25 cellular contexts compared by ENCODE assay signal in the genomic region with DNA sequence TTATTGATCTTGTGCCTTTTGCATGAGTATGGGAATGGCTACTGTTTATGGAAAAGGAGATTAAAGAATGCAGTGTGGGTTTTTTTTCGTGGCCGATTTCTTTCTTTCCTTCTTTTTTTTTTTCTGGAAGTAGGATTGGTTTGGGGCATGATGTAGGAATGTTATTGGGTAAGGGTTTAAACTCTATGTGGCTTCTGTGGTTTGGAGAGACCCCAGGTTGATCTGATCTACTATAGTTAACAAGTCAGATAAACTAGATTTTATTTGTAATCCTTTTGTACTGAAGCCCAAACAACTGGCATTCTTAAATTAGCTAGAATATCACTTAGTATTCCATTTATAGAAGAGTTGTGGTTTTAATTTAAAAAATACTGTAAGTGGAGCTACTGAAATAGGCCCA.
DNase-seq lines count a peak whose midpoint lies in the region; ATAC-seq lines count a peak whose summit lies in the region.
"Had no signal": no experiment of that assay in that cellular context is flagged by ENCODE, and none has a peak within 500 bp of the region (broad histone marks: within the 10 kb centered on the region; RNA-seq: fewer than 3 reads in every experiment).

No MANE protein-coding gene starts in this region.

- ATAC-seq in HG03354 (IDR thresholded peaks at IDR 0.05; ENCODE audit: poor library complexity, severe bottlenecking, unreplicated experiment) = no peak
- ATAC-seq in sciatic nerve = no peak
- ATAC-seq: Panc1 had no signal

- DNase-seq in EH (ENCODE audit: low read depth) (peak; percentile 42), amniotic epithelial cell (ENCODE audit: low read depth) (peak; percentile 47), fibroblast of gingiva (ENCODE audit: low read depth) (peak; percentile 62), myocyte (ENCODE audit: low read depth) (peak; percentile 50), NCI-H1092 (lab: John Stamatoyannopoulos, UW) (no peak), islet precursor cell (no peak), sciatic nerve (ENCODE audit: low spot score) (no peak)
- DNase-seq: AML-193; CD4-positive, alpha-beta T cell; DMS53; GDM1; GM23248; H7; KBM-7; NCI-H1048; NCI-H1417 treated with DMSO at 0.1 percent for 48 hours; NCI-H1694 treated with DMSO at 0.1 percent for 48 hours; NCI-H2081 treated with DMSO at 0.1 percent for 48 hours; NCI-H2171; NCI-H226; NCI-H510A; NCI-H69; SHP77 had no signal

- intact Hi-C loops in sciatic nerve (cut with DNase I) = no loop called here

Comparison
In these comparisons a context has a peak if more than half of its experiments do, and no peak if none do; other contexts are left out.
1. DNase-seq: peak in EH (single experiment), amniotic epithelial cell (single experiment), fibroblast of gingiva (single experiment) and myocyte (single experiment); none in NCI-H1092 (single experiment), islet precursor cell (single experiment) and sciatic nerve (single experiment).